Comparison of ENCODE assay signal across 8 cellular contexts in the genomic region with DNA sequence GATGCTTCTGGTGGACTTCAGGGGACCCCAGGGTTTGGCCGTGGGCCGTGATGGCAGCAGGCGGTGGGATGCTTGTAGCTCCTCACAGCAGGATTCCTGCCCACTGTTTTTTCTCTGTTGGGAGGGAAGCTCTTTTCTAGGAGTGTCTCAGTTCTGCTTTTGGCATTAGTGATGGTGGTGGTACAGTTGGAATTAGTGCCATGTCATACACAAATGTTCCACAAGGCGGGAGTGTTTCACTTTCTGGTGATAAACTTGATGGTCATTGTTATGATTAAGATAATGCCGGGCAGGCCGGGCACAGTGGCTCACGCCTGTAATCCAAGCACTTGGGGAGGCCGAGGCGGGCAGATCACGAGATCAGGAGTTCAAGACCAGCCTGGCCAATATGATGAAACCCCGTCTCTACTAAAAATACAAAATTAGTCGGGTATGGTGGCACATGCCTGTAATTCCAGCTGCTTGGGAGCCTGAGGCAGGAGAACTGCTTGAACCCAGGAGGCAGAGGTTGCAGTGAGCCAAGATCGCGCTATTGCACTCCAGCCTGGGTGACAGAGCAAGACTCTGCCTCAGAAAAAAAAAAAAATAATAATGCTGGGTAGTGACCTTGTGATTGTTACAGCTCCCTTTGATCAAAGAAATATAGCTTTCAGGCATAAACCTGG. TPM values are rescaled to one million over a fixed set of nuclear protein-coding genes. Genes with fewer than 3 reads are reported as not detected.
DNase-seq lines count a peak whose midpoint lies in the region; ATAC-seq and TF ChIP-seq lines count a peak whose summit lies in the region.
"Not testable (repeated sequence)": the region's sequence is repeated elsewhere in the genome, so short reads cannot be mapped to it uniquely, and the experiment has no call there.

No MANE protein-coding gene starts in this region.

- not testable (repeated sequence) for H3K4me1 Mint-ChIP-seq in CD4-positive, CD25-positive, alpha-beta regulatory T cell; T-helper 17 cell

- DNase-seq in CD4-positive, CD25-positive, alpha-beta regulatory T cell = peak in 2 of 3 donors; percentile 22 to 46
- DNase-seq in H7 = peak; percentile 64
- DNase-seq in NCI-H2196 (lab: John Stamatoyannopoulos, UW; ENCODE audit: unreplicated experiment) = peak; percentile 47
- not testable (repeated sequence) for DNase-seq in T-helper 17 cell
- DNase-seq in astrocyte of the spinal cord (ENCODE audit: low read depth, low spot score) = peak; percentile 94
- peak; percentile 65 for DNase-seq in glomerular visceral epithelial cell (ENCODE audit: extremely low spot score)
- DNase-seq in myocyte (ENCODE audit: low read depth) = peak; percentile 84
- DNase-seq in stomach = peak; percentile 77

- not testable (repeated sequence) for ATAC-seq in CD4-positive, CD25-positive, alpha-beta regulatory T cell (ENCODE audit: low read depth in 2 of 2)
- peak; percentile 41 for ATAC-seq in T-helper 17 cell

- in situ Hi-C loops in astrocyte of the spinal cord (cut with HindIII; ENCODE audit: low sequenced_read_pairs) = not testable (repeated sequence)

- H3K9me3 ChIP-seq in CD4-positive, CD25-positive, alpha-beta regulatory T cell (ENCODE audit: control insufficient read depth in 2 of 2, low read length in 2 of 2); T-helper 17 cell (ENCODE audit: control insufficient read depth, low read length, poor library complexity, severe bottlenecking); stomach: not testable (repeated sequence)

- peak; percentile 73 for TF ChIP-seq CTCF in astrocyte of the spinal cord (IDR thresholded peaks at IDR 0.05; ENCODE audit: low read depth, low read length)
- TF ChIP-seq CTCF in stomach (IDR thresholded peaks at IDR 0.05) = peak in 5 of 7 experiments; percentile 74 to 93 (median 82)

- peak overlapping the region in 1 of 3 donors; percentile 58 for H3K27ac Mint-ChIP-seq in CD4-positive, CD25-positive, alpha-beta regulatory T cell
- not testable (repeated sequence) for H3K27ac Mint-ChIP-seq in T-helper 17 cell

- not testable (repeated sequence) for H3K27ac ChIP-seq in CD4-positive, CD25-positive, alpha-beta regulatory T cell (ENCODE audit: insufficient read depth, low read length, poor library complexity, severe bottlenecking)
- H3K27ac ChIP-seq in stomach = peak overlapping the region; percentile 4 to 76 (median 68)

- peaks cover 29% of the 10 kb centered on the region for H3K36me3 ChIP-seq in CD4-positive, CD25-positive, alpha-beta regulatory T cell (ENCODE audit: control insufficient read depth, insufficient read depth, low read length)
- H3K36me3 ChIP-seq in H7 (replicated peaks; ENCODE audit: control insufficient read depth, insufficient read depth, low read length) (peaks cover 13% of the 10 kb centered on the region), stomach (peaks cover 30 to 68% (median 61%) of the 10 kb centered on the region in 4 donors)

- TF ChIP-seq POLR2A in stomach (IDR thresholded peaks at IDR 0.05) = not testable (repeated sequence)

- not testable (repeated sequence) for H3K4me1 ChIP-seq in CD4-positive, CD25-positive, alpha-beta regulatory T cell (ENCODE audit: control insufficient read depth, insufficient read depth, low read length, poor library complexity, severe bottlenecking)
- peaks cover 0 to 16% (median 2%) of the 10 kb centered on the region in 4 donors for H3K4me1 ChIP-seq in stomach

- intact Hi-C loops in stomach (cut with DNase I; ENCODE audit: low total_unique reads) = loop anchor here (5.0 kb wide), 1 partner anchor 50 kb away; no protein-coding TSS in a partner anchor

- not testable (repeated sequence) for H3K27me3 Mint-ChIP-seq in CD4-positive, CD25-positive, alpha-beta regulatory T cell; T-helper 17 cell

- H3K4me3 Mint-ChIP-seq in CD4-positive, CD25-positive, alpha-beta regulatory T cell = peak overlapping the region in 1 of 4 donors; percentile 23
- not testable (repeated sequence) for H3K4me3 Mint-ChIP-seq in T-helper 17 cell

- not testable (repeated sequence) for H3K27me3 ChIP-seq in CD4-positive, CD25-positive, alpha-beta regulatory T cell (ENCODE audit: control insufficient read depth, insufficient read depth, low read length); H7 (ENCODE audit: control insufficient read depth, insufficient read depth, low read length); stomach

- H3K9me3 Mint-ChIP-seq in CD4-positive, CD25-positive, alpha-beta regulatory T cell = not testable (repeated sequence)

- WGBS in stomach, 5 donors = 33 to 42% (median 36%) methylated on average over 14 of the region's 14 CpGs

- H3K4me3 ChIP-seq in CD4-positive, CD25-positive, alpha-beta regulatory T cell (ENCODE audit: low read depth, low read length); H7 (ENCODE audit: insufficient read depth, low read depth, low read length); astrocyte of the spinal cord (ENCODE audit: low read depth, low read length); stomach: not testable (repeated sequence)

- peaks cover 13% of the 10 kb centered on the region for H3K36me3 Mint-ChIP-seq in CD4-positive, CD25-positive, alpha-beta regulatory T cell
- H3K36me3 Mint-ChIP-seq in T-helper 17 cell (ENCODE audit: low read depth) = not testable (repeated sequence)

- not testable (repeated sequence) for TF ChIP-seq EP300 in stomach (IDR thresholded peaks at IDR 0.05)

RNA-seq across cellular contexts. Expression of gene PGD, which starts 21.4 kb away (rescaled TPM):
- 23.2 TPM for total RNA-seq in CD4-positive, CD25-positive, alpha-beta regulatory T cell
- 10 to 100 TPM; 36.0 to 42.4 (median 40.6) TPM for polyA plus RNA-seq in CD4-positive, CD25-positive, alpha-beta regulatory T cell
- 185 and 201 TPM in 2 replicates for total RNA-seq in H7 (2014; rRNA removed; shearing (Covaris generic))
- total RNA-seq in T-helper 17 cell (10 to 100 TPM; 22.7 to 40.0 TPM), myocyte (165 and 186 TPM in 2 replicates), stomach (100 to 1,000 TPM in 1 of 5 donors, 10 to 100 TPM in 4; 25.4 to 227 (median 44.4) TPM)
- 214 TPM for polyA plus RNA-seq in myocyte (2012)
- polyA plus RNA-seq in stomach = 100 to 1,000 TPM in 1 of 3 donors, 10 to 100 TPM in 2; 69.5 to 127 (median 93.8) TPM

RNA-seq across cellular contexts. Expression of gene CENPS, which starts 52.7 kb away (rescaled TPM):
- 4.9 TPM for total RNA-seq in CD4-positive, CD25-positive, alpha-beta regulatory T cell
- 1 to 10 TPM; 6.4 to 8.7 (median 7.5) TPM for polyA plus RNA-seq in CD4-positive, CD25-positive, alpha-beta regulatory T cell
- total RNA-seq in H7 (2014; rRNA removed; shearing (Covaris generic)) = 14.7 and 19.1 TPM in 2 replicates
- total RNA-seq in T-helper 17 cell = 1 to 10 TPM; 3.8 to 6.3 TPM
- total RNA-seq in myocyte = 4.0 and 4.7 TPM in 2 replicates
- 22.2 TPM for polyA plus RNA-seq in myocyte (2012)
- total RNA-seq in stomach = 1 to 10 TPM in 3 of 5 donors, not detected in 2; 1.8 to 5.9 (median 2.9) TPM
- polyA plus RNA-seq in stomach = 10 to 100 TPM; 14.1 to 29.5 (median 27.1) TPM
